2 cellular contexts compared by ENCODE assay signal in genomic region chr1:63678200-63678599, GRCh38.
TF ChIP-seq lines count a peak whose summit lies in the region.

No MANE protein-coding gene starts in this region.

TF ChIP-seq in HepG2, 621 proteins besides CTCF, POLR2A, EP300 and RAD21 (continued from another document):
- TF ChIP-seq TFAP4 (IDR thresholded peaks at IDR 0.05; ENCODE audit: borderline replicate concordance, low read depth) (peak; percentile 25; the same call in 1 of the 2 replicates), ARID3A (IDR thresholded peaks at IDR 0.05; ENCODE audit: low read depth, low read length) (0 out of 2 replicates have a peak, but pooled peaks have one; percentile 18), E2F2 (CRISPR knock-in tag; IDR thresholded peaks at IDR 0.05; ENCODE audit: borderline replicate concordance) (no peak), ZFP36 (IDR thresholded peaks at IDR 0.05; ENCODE audit: borderline replicate concordance, low read depth, low read length, partially characterized antibody) (peak; percentile 91)
TF ChIP-seq in HepG2: peak in this region for 5.

TF ChIP-seq in GM23338, 12 proteins besides CTCF, POLR2A, EP300 and RAD21 (continued from another document):
- TF ChIP-seq REST (IDR thresholded peaks at IDR 0.05; ENCODE audit: unreplicated experiment): no peak
- no peak for TF ChIP-seq EZH2 (IDR thresholded peaks at IDR 0.05; ENCODE audit: low read depth, unreplicated experiment)
- no peak for TF ChIP-seq ZNF331 (CRISPR knock-in tag; IDR thresholded peaks at IDR 0.05; ENCODE audit: low read depth)
- TF ChIP-seq JUNB (IDR thresholded peaks at IDR 0.05; ENCODE audit: unreplicated experiment): no peak
- no peak for TF ChIP-seq ZNF462 (CRISPR knock-in tag; IDR thresholded peaks at IDR 0.05)
- no peak for TF ChIP-seq POLR2AphosphoS5 (IDR thresholded peaks at IDR 0.05; ENCODE audit: low read depth)
- no peak for TF ChIP-seq NANOG (IDR thresholded peaks at IDR 0.05; ENCODE audit: borderline replicate concordance)
- TF ChIP-seq ZNF114 (CRISPR knock-in tag; IDR thresholded peaks at IDR 0.05): no peak
- no peak for TF ChIP-seq EZH2phosphoT487 (IDR thresholded peaks at IDR 0.05; ENCODE audit: unreplicated experiment)
- no peak for TF ChIP-seq ETS1 (IDR thresholded peaks at IDR 0.05)
TF ChIP-seq in GM23338: peak in this region for 0.
